Comparison of ENCODE assay signal across 12 cellular contexts in genomic region chr2:190837417-190837816, GRCh38. TPM values are rescaled to one million over a fixed set of nuclear protein-coding genes. Genes with fewer than 3 reads are reported as not detected.
DNase-seq lines count a peak whose midpoint lies in the region; ATAC-seq and TF ChIP-seq lines count a peak whose summit lies in the region.
"Had no signal": no experiment of that assay in that cellular context is flagged by ENCODE, and none has a peak within 500 bp of the region (broad histone marks: within the 10 kb centered on the region; RNA-seq: fewer than 3 reads in every experiment).

No MANE protein-coding gene starts in this region.

- intact Hi-C loops in adrenal gland (cut with DNase I): no loop called here

- H3K27ac ChIP-seq in RWPE2 (ENCODE audit: poor library complexity, severe bottlenecking): peak overlapping the region; percentile 91
- H3K27ac ChIP-seq in smooth muscle cell (ENCODE audit: low read depth): peak overlapping the region; percentile 97
- peak overlapping the region in 1 of 5 donors; percentile 24 for H3K27ac ChIP-seq in adrenal gland
- H3K27ac ChIP-seq: dorsolateral prefrontal cortex, parathyroid adenoma had no signal

- H3K27me3 ChIP-seq in HAP-1 (ENCODE audit: low read depth) (no peaks in the 10 kb centered on the region; the same call in 1 of the 2 replicates), RWPE2 (ENCODE audit: insufficient read depth, poor library complexity, severe bottlenecking) (no peaks in the 10 kb centered on the region), smooth muscle cell (ENCODE audit: low read depth) (no peaks in the 10 kb centered on the region), adrenal gland (no peaks in the 10 kb centered on the region)
- H3K27me3 ChIP-seq: dorsolateral prefrontal cortex had no signal

- peak overlapping the region; percentile 72 for H3K4me2 ChIP-seq in smooth muscle cell

- peak overlapping the region; percentile 85 for H3K9ac ChIP-seq in smooth muscle cell (ENCODE audit: low read depth)
- H3K9ac ChIP-seq: parathyroid adenoma had no signal

- H2AFZ ChIP-seq in smooth muscle cell (ENCODE audit: low read depth): no peak overlapping the region
- H2AFZ ChIP-seq: parathyroid adenoma had no signal

- peak; percentile 21 for TF ChIP-seq CTCF in RWPE2 (IDR thresholded peaks at IDR 0.05; ENCODE audit: poor library complexity, severe bottlenecking)
- TF ChIP-seq CTCF in fibroblast of mammary gland (conservative IDR thresholded peaks at IDR 0.05; ENCODE audit: control insufficient read depth, insufficient read depth, low read depth, low read length): no peak
- no peak for TF ChIP-seq CTCF in smooth muscle cell (IDR thresholded peaks at IDR 0.05; ENCODE audit: borderline replicate concordance, insufficient read depth, poor library complexity, severe bottlenecking)
- TF ChIP-seq CTCF in adrenal gland (IDR thresholded peaks at IDR 0.05): no peak

- peak; percentile 81 for ATAC-seq in RWPE2 (ENCODE audit: low read depth)

- peaks cover 3% of the 10 kb centered on the region for H3F3A ChIP-seq in smooth muscle cell (ENCODE audit: low read depth)

- no peaks in the 10 kb centered on the region for H4K20me1 ChIP-seq in smooth muscle cell (ENCODE audit: low read depth)

- H3K36me3 ChIP-seq in HAP-1 (replicated peaks) (no peaks in the 10 kb centered on the region), RWPE2 (ENCODE audit: low read depth) (no peaks in the 10 kb centered on the region), smooth muscle cell (ENCODE audit: low read depth) (no peaks in the 10 kb centered on the region), adrenal gland (replicated peaks in 1 of 2) (no peaks in the 10 kb centered on the region)

- H3K79me2 ChIP-seq in smooth muscle cell (ENCODE audit: low read depth): no peaks in the 10 kb centered on the region
- H3K79me2 ChIP-seq: parathyroid adenoma had no signal

- H3K9me3 ChIP-seq in HAP-1 (no peaks in the 10 kb centered on the region), RWPE2 (ENCODE audit: severe bottlenecking) (no peaks in the 10 kb centered on the region), smooth muscle cell (replicated peaks; ENCODE audit: low read depth) (no peaks in the 10 kb centered on the region), adrenal gland (replicated peaks in 1 of 3) (no peaks in the 10 kb centered on the region)

- in situ Hi-C loops in HAP-1 (cut with MboI; ENCODE audit: low sequenced_read_pairs): no loop called here

- H3K4me1 ChIP-seq in HAP-1: peaks cover 13% of the 10 kb centered on the region
- peaks cover 26% of the 10 kb centered on the region for H3K4me1 ChIP-seq in RWPE2 (ENCODE audit: insufficient read depth, poor library complexity, severe bottlenecking)
- H3K4me1 ChIP-seq in smooth muscle cell (ENCODE audit: low read depth): peaks cover 13% of the 10 kb centered on the region
- peaks cover 35 to 49% of the 10 kb centered on the region in 2 donors for H3K4me1 ChIP-seq in adrenal gland (replicated peaks in 1 of 2)

- TF ChIP-seq POLR2A in adrenal gland (IDR thresholded peaks at IDR 0.05): no peak

- DNase-seq in HAP-1 (ENCODE audit: low spot score in 2 of 2): peak; percentile 42 to 65
- DNase-seq in RWPE2 (ENCODE audit: low spot score): peak; percentile 68
- DNase-seq in fibroblast of mammary gland (ENCODE audit: low read depth): peak; percentile 57
- no peak for DNase-seq in smooth muscle cell (lab: John Stamatoyannopoulos, UW; ENCODE audit: unreplicated experiment)
- DNase-seq in activated CD8-positive, alpha-beta memory T cell treated with anti-CD3 and anti-CD28 coated beads, Interleukin-2, amount 50 U/mL, for 48 hours: no peak
- DNase-seq in adrenal gland: no peak
- DNase-seq in NCI-H2029 treated with DMSO at 0.1 percent for 48 hours (lab: John Stamatoyannopoulos, UW): no peak
- DNase-seq: activated naive CD4-positive, alpha-beta T cell treated with anti-CD3 and anti-CD28 coated beads, Interleukin-2, amount 50 U/mL, for 16 hours; dorsolateral prefrontal cortex; NCI-H1694; T-helper 9 cell had no signal

- H3K4me3 ChIP-seq in HAP-1: no peak overlapping the region
- H3K4me3 ChIP-seq in RWPE2 (ENCODE audit: severe bottlenecking): no peak overlapping the region
- H3K4me3 ChIP-seq in fibroblast of mammary gland (ENCODE audit: control insufficient read depth, low read depth, low read length): no peak overlapping the region
- H3K4me3 ChIP-seq in smooth muscle cell: no peak overlapping the region
- no peak overlapping the region for H3K4me3 ChIP-seq in adrenal gland
- H3K4me3 ChIP-seq: dorsolateral prefrontal cortex had no signal

RNA-seq across cellular contexts. Expression of gene GLS, which starts 43.2 kb away (rescaled TPM):
- 454 and 515 TPM in 2 replicates for total RNA-seq in smooth muscle cell
- 76.2 and 114 TPM in 2 replicates for polyA plus RNA-seq in smooth muscle cell
- 100 to 1,000 TPM; 103 to 527 (median 308) TPM for total RNA-seq in adrenal gland
- polyA plus RNA-seq in adrenal gland: 10 to 100 TPM; 55.3 to 92.2 (median 80.6) TPM

Comparison
In these comparisons a context has a peak if more than half of its experiments do, and no peak if none do; other contexts are left out.
1. DNase-seq: peak in HAP-1 (2 of 2), RWPE2 (single experiment) and fibroblast of mammary gland (single experiment); none in smooth muscle cell (single experiment), activated CD8-positive, alpha-beta memory T cell treated with anti-CD3 and anti-CD28 coated beads, Interleukin-2, amount 50 U/mL, for 48 hours (single experiment), adrenal gland (0 of 7) and NCI-H2029 treated with DMSO at 0.1 percent for 48 hours (single experiment).